Comparison of ENCODE assay signal across 9 cellular contexts in genomic region chr3:11544413-11545181, GRCh38.
DNase-seq lines count a peak whose midpoint lies in the region; ATAC-seq and TF ChIP-seq lines count a peak whose summit lies in the region.
"Had no signal": no experiment of that assay in that cellular context is flagged by ENCODE, and none has a peak within 500 bp of the region (broad histone marks: within the 10 kb centered on the region; RNA-seq: fewer than 3 reads in every experiment).

No MANE protein-coding gene starts in this region.

- H3K4me1 ChIP-seq in endodermal cell (ENCODE audit: control insufficient read depth, insufficient read depth, low read length), result no peaks in the 10 kb centered on the region
- no peaks in the 10 kb centered on the region for H3K4me1 ChIP-seq in naive thymus-derived CD4-positive, alpha-beta T cell (ENCODE audit: control insufficient read depth in 2 of 2, insufficient read depth in 2 of 2, low read length in 2 of 2)

- no peak overlapping the region for H3K27ac Mint-ChIP-seq in endodermal cell
- peak overlapping the region in 2 of 9 donors; percentile 12 to 41 for H3K27ac Mint-ChIP-seq in naive thymus-derived CD4-positive, alpha-beta T cell
- H3K27ac Mint-ChIP-seq: T-helper 17 cell had no signal

- ATAC-seq in naive thymus-derived CD4-positive, alpha-beta T cell, result peak; percentile 44
- no peak for ATAC-seq in GM19328 (IDR thresholded peaks at IDR 0.05; ENCODE audit: unreplicated experiment)
- ATAC-seq: T-helper 17 cell had no signal

- WGBS in endodermal cell (ENCODE audit: insufficient coverage in 1 of 2, insufficient read length in 1 of 2), 2 experiments, result 82 to 87% methylated on average over 8 to 17 of the region's 17 CpGs

- POLR2A ChIA-PET in naive thymus-derived CD4-positive, alpha-beta T cell (lab: Charles Lee), result no interaction called here

- peaks cover 5% of the 10 kb centered on the region for H3K4me1 Mint-ChIP-seq in endodermal cell
- peaks cover 0 to 8% (median 0%) of the 10 kb centered on the region in 7 donors for H3K4me1 Mint-ChIP-seq in naive thymus-derived CD4-positive, alpha-beta T cell

- DNase-seq in AG08396 (ENCODE audit: low spot score) (peak; percentile 19), NCI-H524 (lab: John Stamatoyannopoulos, UW) (peak; percentile 74 to 95), endodermal cell (peak; percentile 65), substantia nigra (lab: John Stamatoyannopoulos, UW) (no peak), DMS114 treated with DMSO at 0.1 percent for 48 hours (lab: John Stamatoyannopoulos, UW; ENCODE audit: unreplicated experiment) (no peak)
- DNase-seq in naive thymus-derived CD4-positive, alpha-beta T cell, result no peak
- no peak for DNase-seq in stimulated activated naive CD4-positive, alpha-beta T cell treated with Interleukin-2 at 50 U/mL for 16 hours (lab: John Stamatoyannopoulos, UW)
- DNase-seq: T-helper 17 cell had no signal

- no peak overlapping the region for H3K4me3 Mint-ChIP-seq in endodermal cell
- no peak overlapping the region for H3K4me3 Mint-ChIP-seq in naive thymus-derived CD4-positive, alpha-beta T cell
- H3K4me3 Mint-ChIP-seq: T-helper 17 cell had no signal

- no peak for TF ChIP-seq CTCF in endodermal cell (conservative IDR thresholded peaks at IDR 0.05)

- H3K27me3 Mint-ChIP-seq in endodermal cell (ENCODE audit: insufficient read depth), result no peaks in the 10 kb centered on the region
- no peaks in the 10 kb centered on the region for H3K27me3 Mint-ChIP-seq in naive thymus-derived CD4-positive, alpha-beta T cell
- H3K27me3 Mint-ChIP-seq: T-helper 17 cell had no signal

- H3K27me3 ChIP-seq in endodermal cell (ENCODE audit: control insufficient read depth, insufficient read depth, low read length, poor library complexity, severe bottlenecking), result no peaks in the 10 kb centered on the region
- no peaks in the 10 kb centered on the region for H3K27me3 ChIP-seq in naive thymus-derived CD4-positive, alpha-beta T cell (ENCODE audit: control insufficient read depth in 2 of 2, insufficient read depth in 2 of 2, low read length in 2 of 2)

- H3K27ac ChIP-seq in endodermal cell (ENCODE audit: low read depth, low read length) (peak overlapping the region; percentile 44), substantia nigra (ENCODE audit: low read depth, low read length, poor library complexity, severe bottlenecking) (no peak overlapping the region)
- H3K27ac ChIP-seq in naive thymus-derived CD4-positive, alpha-beta T cell (ENCODE audit: low read depth, low read length), result no peak overlapping the region

- H3K9ac ChIP-seq in endodermal cell (ENCODE audit: extremely low read depth, low read length, poor library complexity, severe bottlenecking), result no peak overlapping the region

- H3K9me3 ChIP-seq in endodermal cell (ENCODE audit: control insufficient read depth, low read length), result no peaks in the 10 kb centered on the region
- H3K9me3 ChIP-seq in naive thymus-derived CD4-positive, alpha-beta T cell (ENCODE audit: control insufficient read depth in 2 of 3, low read length in 3 of 3), result no peaks in the 10 kb centered on the region

- H3K4me3 ChIP-seq in endodermal cell (ENCODE audit: low read length), result no peak overlapping the region
- no peak overlapping the region for H3K4me3 ChIP-seq in naive thymus-derived CD4-positive, alpha-beta T cell (ENCODE audit: low read length)

- peaks cover 3% of the 10 kb centered on the region for H3K9me3 Mint-ChIP-seq in endodermal cell
- H3K9me3 Mint-ChIP-seq in naive thymus-derived CD4-positive, alpha-beta T cell, result peaks cover 0 to 10% (median 0%) of the 10 kb centered on the region in 11 donors

- intact Hi-C loops in naive thymus-derived CD4-positive, alpha-beta T cell (cut with micrococcal nuclease), result no loop called here

- H3K36me3 Mint-ChIP-seq in endodermal cell (ENCODE audit: low read depth), result no peaks in the 10 kb centered on the region
- peaks cover 0 to 21% (median 6%) of the 10 kb centered on the region in 5 donors for H3K36me3 Mint-ChIP-seq in naive thymus-derived CD4-positive, alpha-beta T cell

- H3K36me3 ChIP-seq in endodermal cell (ENCODE audit: control insufficient read depth, insufficient read depth, low read length), result no peaks in the 10 kb centered on the region
- H3K36me3 ChIP-seq in naive thymus-derived CD4-positive, alpha-beta T cell (ENCODE audit: control insufficient read depth in 2 of 3, insufficient read depth in 3 of 3, low read length in 3 of 3), result no peaks in the 10 kb centered on the region

- CTCF ChIA-PET in naive thymus-derived CD4-positive, alpha-beta T cell (lab: Charles Lee), result no interaction called here

Comparison
In these comparisons a context has a peak if more than half of its experiments do, and no peak if none do; other contexts are left out.
1. DNase-seq: peak in AG08396 (single experiment), NCI-H524 (2 of 2) and endodermal cell (single experiment); none in naive thymus-derived CD4-positive, alpha-beta T cell (0 of 9), stimulated activated naive CD4-positive, alpha-beta T cell treated with Interleukin-2 at 50 U/mL for 16 hours (single experiment), substantia nigra (0 of 49) and DMS114 treated with DMSO at 0.1 percent for 48 hours (single experiment).